15 cellular contexts compared by ENCODE assay signal in genomic region chr16:75080205-75081029, GRCh38. TPM values are rescaled to one million over a fixed set of nuclear protein-coding genes. Genes with fewer than 3 reads are reported as not detected.
DNase-seq lines count a peak whose midpoint lies in the region; TF ChIP-seq lines count a peak whose summit lies in the region.
"Had no signal": no experiment of that assay in that cellular context is flagged by ENCODE, and none has a peak within 500 bp of the region (broad histone marks: within the 10 kb centered on the region; RNA-seq: fewer than 3 reads in every experiment).

No MANE protein-coding gene starts in this region.

- DNase-seq in activated effector memory CD4-positive, alpha-beta T cell treated with anti-CD3 and anti-CD28 coated beads, Interleukin-2, amount 50 U/mL, for 16 hours, result peak; percentile 16
- no peak for DNase-seq in activated effector memory CD4-positive, alpha-beta T cell treated with Interleukin-2 at 50 U/mL for 16 hours
- DNase-seq in SK-N-SH, result no peak
- peak; percentile 22 for DNase-seq in fibroblast of gingiva (ENCODE audit: low read depth)
- DNase-seq in retinal pigment epithelial cell (ENCODE audit: low read depth), result peak; percentile 66
- DNase-seq in activated CD4-positive, alpha-beta T cell treated with anti-CD3 and anti-CD28 coated beads, Interleukin-2, amount 10 ng/mL, durations not matched to agents 24 days and 14 days, result no peak
- no peak for DNase-seq in adrenal gland
- DNase-seq in stimulated activated naive CD4-positive, alpha-beta T cell treated with Interleukin-2 at 50 U/mL for 16 hours (lab: John Stamatoyannopoulos, UW), result no peak
- DNase-seq: activated T-cell treated with anti-CD3 and anti-CD28 coated beads, Interleukin-2, amount 50 U/mL, for 48 hours; left ventricle myocardium inferior; NCI-H2171; occipital lobe; RPMI8226 had no signal

- peaks cover 42% of the 10 kb centered on the region for H3K4me1 Mint-ChIP-seq in activated CD4-positive, alpha-beta T cell treated with anti-CD3 and anti-CD28 coated beads, Interleukin-2, amount 10 ng/mL, durations not matched to agents 24 days and 14 days

- H3K4me1 ChIP-seq in SK-N-SH (ENCODE audit: control insufficient read depth in 1 of 2, insufficient read depth in 2 of 2, low read depth in 1 of 2, low read length in 1 of 2) (peaks cover 4 to 13% of the 10 kb centered on the region in 2 experiments; a peak in 1 of 4 replicates), adrenal gland (replicated peaks in 1 of 2) (peaks cover 0 to 3% of the 10 kb centered on the region in 2 donors)

- CTCF ChIA-PET in SK-N-SH (lab: Yijun Ruan, JAX), result interaction anchor here (0.7 to 1.5 kb wide), 3 partner anchors 16 to 82 kb away, joined by 3 read pairs; partner anchors contain the start of gene ZNRF1

- H3K36me3 ChIP-seq in SK-N-SH (replicated peaks in 1 of 2; ENCODE audit: control insufficient read depth in 1 of 2, insufficient read depth in 2 of 2, low read length in 1 of 2) (peaks cover 0 to 3% of the 10 kb centered on the region in 2 experiments), adrenal gland (replicated peaks in 1 of 2) (no peaks in the 10 kb centered on the region)
- H3K36me3 ChIP-seq: gastroesophageal sphincter had no signal

- no peak overlapping the region for H3K9ac ChIP-seq in SK-N-SH

- no peak for TF ChIP-seq CTCF in SK-N-SH (IDR thresholded peaks at IDR 0.05)
- no peak for TF ChIP-seq CTCF in retinal pigment epithelial cell (conservative IDR thresholded peaks at IDR 0.05; ENCODE audit: low read depth, low read length)
- TF ChIP-seq CTCF in adrenal gland (IDR thresholded peaks at IDR 0.05), result no peak

- H3K27me3 ChIP-seq in SK-N-SH (ENCODE audit: insufficient read depth) (no peaks in the 10 kb centered on the region), adrenal gland (no peaks in the 10 kb centered on the region)
- H3K27me3 ChIP-seq: gastroesophageal sphincter had no signal

- POLR2A ChIA-PET in SK-N-SH (lab: Yijun Ruan, JAX), result no interaction called here

- H3K27ac Mint-ChIP-seq in activated CD4-positive, alpha-beta T cell treated with anti-CD3 and anti-CD28 coated beads, Interleukin-2, amount 10 ng/mL, durations not matched to agents 24 days and 14 days, result no peak overlapping the region

- H3K9me3 Mint-ChIP-seq in activated CD4-positive, alpha-beta T cell treated with anti-CD3 and anti-CD28 coated beads, Interleukin-2, amount 10 ng/mL, durations not matched to agents 24 days and 14 days, result peaks cover 13% of the 10 kb centered on the region
- H3K9me3 Mint-ChIP-seq: central memory CD8-positive, alpha-beta T cell had no signal

- H3K4me3 ChIP-seq in SK-N-SH (ENCODE audit: low read depth in 2 of 2, low read length in 1 of 2) (no peak overlapping the region), retinal pigment epithelial cell (ENCODE audit: low read length) (no peak overlapping the region), adrenal gland (no peak overlapping the region)
- H3K4me3 ChIP-seq: gastroesophageal sphincter, left ventricle myocardium inferior had no signal

- no peak overlapping the region for H2AFZ ChIP-seq in SK-N-SH (ENCODE audit: low read depth)

- no peak for TF ChIP-seq POLR2A in adrenal gland (IDR thresholded peaks at IDR 0.05)

- intact Hi-C loops in activated CD4-positive, alpha-beta T cell treated with anti-CD3 and anti-CD28 coated beads, Interleukin-2, amount 10 ng/mL, durations not matched to agents 24 days and 14 days (cut with micrococcal nuclease), result no loop called here
- intact Hi-C loops in adrenal gland (cut with DNase I), result no loop called here

- H3K4me2 ChIP-seq in SK-N-SH, result peak overlapping the region; percentile 44; the same call in 1 of the 2 replicates

- no peaks in the 10 kb centered on the region for H3F3A ChIP-seq in SK-N-SH (replicated peaks; ENCODE audit: insufficient read depth)

- peaks cover 27% of the 10 kb centered on the region; the same call in 1 of the 2 replicates for H4K20me1 ChIP-seq in SK-N-SH (ENCODE audit: insufficient read depth)

- no peaks in the 10 kb centered on the region for H3K27me3 Mint-ChIP-seq in activated CD4-positive, alpha-beta T cell treated with anti-CD3 and anti-CD28 coated beads, Interleukin-2, amount 10 ng/mL, durations not matched to agents 24 days and 14 days
- H3K27me3 Mint-ChIP-seq: central memory CD8-positive, alpha-beta T cell had no signal

- H3K9me3 ChIP-seq in SK-N-SH, result no peaks in the 10 kb centered on the region; the same call in 1 of the 2 replicates
- no peaks in the 10 kb centered on the region for H3K9me3 ChIP-seq in adrenal gland (replicated peaks in 1 of 3)
- H3K9me3 ChIP-seq: gastroesophageal sphincter, left ventricle myocardium inferior had no signal

- TF ChIP-seq RAD21 in SK-N-SH (IDR thresholded peaks at IDR 0.05; ENCODE audit: low read length), result no peak

- no peak overlapping the region for H3K4me3 Mint-ChIP-seq in activated CD4-positive, alpha-beta T cell treated with anti-CD3 and anti-CD28 coated beads, Interleukin-2, amount 10 ng/mL, durations not matched to agents 24 days and 14 days
- H3K4me3 Mint-ChIP-seq: central memory CD8-positive, alpha-beta T cell had no signal

- peak overlapping the region in 1 of 2 experiments; percentile 35; a peak in 1 of 4 replicates for H3K27ac ChIP-seq in SK-N-SH (ENCODE audit: low read depth in 2 of 2, low read length in 1 of 2)
- no peak overlapping the region for H3K27ac ChIP-seq in adrenal gland
- H3K27ac ChIP-seq: gastroesophageal sphincter, left ventricle myocardium inferior had no signal

- peaks cover 84% of the 10 kb centered on the region for H3K79me2 ChIP-seq in SK-N-SH (ENCODE audit: insufficient read depth)

- no peaks in the 10 kb centered on the region for H3K9me2 ChIP-seq in SK-N-SH

- H3K36me3 Mint-ChIP-seq in activated CD4-positive, alpha-beta T cell treated with anti-CD3 and anti-CD28 coated beads, Interleukin-2, amount 10 ng/mL, durations not matched to agents 24 days and 14 days (ENCODE audit: low read depth), result peaks cover 31% of the 10 kb centered on the region

- 98% methylated on average over 7 of the region's 8 CpGs for WGBS in SK-N-SH (ENCODE audit: low lambda C conversion rate)
- 90 to 94% (median 93%) methylated on average over 8 of the region's 8 CpGs for WGBS in adrenal gland, 4 donors

- no peak for TF ChIP-seq EP300 in SK-N-SH (IDR thresholded peaks at IDR 0.05; ENCODE audit: borderline replicate concordance in 1 of 2, low read depth in 1 of 2, low read length in 1 of 2)

TF ChIP-seq in SK-N-SH, 30 proteins besides CTCF, POLR2A, EP300 and RAD21:
- TF ChIP-seq EZH2phosphoT487 (IDR thresholded peaks at IDR 0.05; ENCODE audit: borderline replicate concordance, low read depth), result no peak
- no peak for TF ChIP-seq SMC3 (IDR thresholded peaks at IDR 0.05; ENCODE audit: low read depth, low read length)
- TF ChIP-seq RFX5 (IDR thresholded peaks at IDR 0.05; ENCODE audit: low read length), result no peak
- 0 out of 2 replicates have a peak, but pooled peaks have one; percentile 16 for TF ChIP-seq JUND (IDR thresholded peaks at IDR 0.05)
- TF ChIP-seq SIN3A (IDR thresholded peaks at IDR 0.05; ENCODE audit: borderline replicate concordance, low read depth, low read length), result no peak
- no peak for TF ChIP-seq RXRA (IDR thresholded peaks at IDR 0.05; ENCODE audit: borderline replicate concordance, low read depth)
- peak; percentile 50; the same call in 1 of the 2 replicates for TF ChIP-seq FOSL2 (IDR thresholded peaks at IDR 0.05; ENCODE audit: borderline replicate concordance, low read depth)
- TF ChIP-seq RCOR1 (IDR thresholded peaks at IDR 0.05; ENCODE audit: low read length), result no peak

RNA-seq across cellular contexts. Expression of gene LDHD, which starts 36.2 kb away (rescaled TPM):
- 0.53 and 0.70 TPM in 2 replicates for polyA plus RNA-seq in SK-N-SH (2012; rRNA removed)
- polyA plus RNA-seq in SK-N-SH (2012; cell fraction: cytosol; rRNA removed), result 0.15 and 0.25 TPM in 2 replicates
- polyA plus RNA-seq in SK-N-SH (2012; cell fraction: nucleus; rRNA removed), result 1.4 TPM in 2 replicates
- 0.09 and 0.24 TPM in 2 replicates for total RNA-seq in activated CD4-positive, alpha-beta T cell treated with anti-CD3 and anti-CD28 coated beads, Interleukin-2, amount 10 ng/mL, durations not matched to agents 24 days and 14 days
- 10 to 100 TPM; 15.9 to 46.0 (median 23.4) TPM for total RNA-seq in adrenal gland
- polyA plus RNA-seq in adrenal gland, result 10 to 100 TPM; 11.8 to 18.9 (median 12.1) TPM

Comparison
In these comparisons a context has a peak if more than half of its experiments do, and no peak if none do; other contexts are left out.
1. DNase-seq: peak in activated effector memory CD4-positive, alpha-beta T cell treated with anti-CD3 and anti-CD28 coated beads, Interleukin-2, amount 50 U/mL, for 16 hours (single experiment), fibroblast of gingiva (single experiment) and retinal pigment epithelial cell (single experiment); none in activated effector memory CD4-positive, alpha-beta T cell treated with Interleukin-2 at 50 U/mL for 16 hours (single experiment), SK-N-SH (single experiment), activated CD4-positive, alpha-beta T cell treated with anti-CD3 and anti-CD28 coated beads, Interleukin-2, amount 10 ng/mL, durations not matched to agents 24 days and 14 days (single experiment), adrenal gland (0 of 7) and stimulated activated naive CD4-positive, alpha-beta T cell treated with Interleukin-2 at 50 U/mL for 16 hours (single experiment).
2. RNA of gene LDHD, which starts 36.2 kb away (total RNA-seq): 15.9 to 46.0 TPM in adrenal gland; 0.09 to 0.24 TPM in activated CD4-positive, alpha-beta T cell treated with anti-CD3 and anti-CD28 coated beads, Interleukin-2, amount 10 ng/mL, durations not matched to agents 24 days and 14 days; every median in the first group is over 10 times any median in the second.